ENCODE assay signal across 1 cellular context in the genomic region with DNA sequence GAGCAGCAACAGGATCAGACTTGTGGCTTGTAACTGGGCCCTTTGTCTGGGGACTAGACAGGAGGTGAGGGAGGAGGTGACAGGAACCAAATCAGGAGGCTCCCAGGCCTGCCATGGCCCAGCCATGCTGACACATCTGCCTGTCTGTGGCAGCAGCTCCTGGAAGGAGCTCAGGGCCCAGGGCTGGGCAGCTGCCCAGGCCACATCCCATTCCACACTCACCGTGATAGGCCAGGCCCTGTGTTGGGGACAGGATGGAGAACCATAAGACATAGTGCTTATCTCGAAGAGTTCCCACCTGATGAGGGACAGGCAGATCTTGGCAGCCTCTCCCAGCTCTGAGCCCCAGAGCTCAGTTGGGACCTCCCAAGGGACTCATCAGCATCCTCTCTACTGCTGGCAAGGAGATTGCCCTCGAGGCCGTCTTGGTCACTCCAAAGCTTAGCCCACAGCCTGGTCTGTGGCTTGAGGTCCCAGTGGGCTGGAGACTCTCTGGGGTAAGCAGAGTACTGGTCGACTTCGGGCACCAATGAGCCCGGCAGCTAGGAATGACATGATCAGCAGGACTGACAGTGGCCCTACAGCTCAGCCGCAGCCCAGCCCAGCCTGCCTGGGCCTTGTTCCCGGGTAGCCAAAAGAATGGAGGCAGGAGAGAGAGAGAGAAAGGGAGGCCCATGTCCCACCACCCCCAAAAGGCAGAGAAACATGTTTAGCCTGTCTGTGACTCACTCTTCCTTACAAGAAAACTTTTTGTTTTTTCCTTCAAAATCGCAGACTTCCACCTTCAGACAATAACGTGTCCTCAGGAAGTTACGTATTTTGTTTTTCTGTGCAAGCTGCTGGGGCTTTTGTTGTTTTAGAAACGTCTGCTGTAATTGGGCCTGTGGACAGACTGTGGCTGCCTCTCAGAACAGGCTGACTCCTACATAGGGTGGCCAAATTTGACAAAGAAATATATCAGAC.
TF ChIP-seq lines count a peak whose summit lies in the region.

No MANE protein-coding gene starts in this region.

TF ChIP-seq in WTC11, 78 proteins besides CTCF, POLR2A, EP300 and RAD21 (continued from another document):
- TF ChIP-seq, protein P1, sequence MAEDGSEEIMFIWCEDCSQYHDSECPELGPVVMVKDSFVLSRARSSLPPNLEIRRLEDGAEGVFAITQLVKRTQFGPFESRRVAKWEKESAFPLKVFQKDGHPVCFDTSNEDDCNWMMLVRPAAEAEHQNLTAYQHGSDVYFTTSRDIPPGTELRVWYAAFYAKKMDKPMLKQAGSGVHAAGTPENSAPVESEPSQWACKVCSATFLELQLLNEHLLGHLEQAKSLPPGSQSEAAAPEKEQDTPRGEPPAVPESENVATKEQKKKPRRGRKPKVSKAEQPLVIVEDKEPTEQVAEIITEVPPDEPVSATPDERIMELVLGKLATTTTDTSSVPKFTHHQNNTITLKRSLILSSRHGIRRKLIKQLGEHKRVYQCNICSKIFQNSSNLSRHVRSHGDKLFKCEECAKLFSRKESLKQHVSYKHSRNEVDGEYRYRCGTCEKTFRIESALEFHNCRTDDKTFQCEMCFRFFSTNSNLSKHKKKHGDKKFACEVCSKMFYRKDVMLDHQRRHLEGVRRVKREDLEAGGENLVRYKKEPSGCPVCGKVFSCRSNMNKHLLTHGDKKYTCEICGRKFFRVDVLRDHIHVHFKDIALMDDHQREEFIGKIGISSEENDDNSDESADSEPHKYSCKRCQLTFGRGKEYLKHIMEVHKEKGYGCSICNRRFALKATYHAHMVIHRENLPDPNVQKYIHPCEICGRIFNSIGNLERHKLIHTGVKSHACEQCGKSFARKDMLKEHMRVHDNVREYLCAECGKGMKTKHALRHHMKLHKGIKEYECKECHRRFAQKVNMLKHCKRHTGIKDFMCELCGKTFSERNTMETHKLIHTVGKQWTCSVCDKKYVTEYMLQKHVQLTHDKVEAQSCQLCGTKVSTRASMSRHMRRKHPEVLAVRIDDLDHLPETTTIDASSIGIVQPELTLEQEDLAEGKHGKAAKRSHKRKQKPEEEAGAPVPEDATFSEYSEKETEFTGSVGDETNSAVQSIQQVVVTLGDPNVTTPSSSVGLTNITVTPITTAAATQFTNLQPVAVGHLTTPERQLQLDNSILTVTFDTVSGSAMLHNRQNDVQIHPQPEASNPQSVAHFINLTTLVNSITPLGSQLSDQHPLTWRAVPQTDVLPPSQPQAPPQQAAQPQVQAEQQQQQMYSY (CRISPR knock-in tag; IDR thresholded peaks at IDR 0.05), result no peak
- TF ChIP-seq, protein P2, sequence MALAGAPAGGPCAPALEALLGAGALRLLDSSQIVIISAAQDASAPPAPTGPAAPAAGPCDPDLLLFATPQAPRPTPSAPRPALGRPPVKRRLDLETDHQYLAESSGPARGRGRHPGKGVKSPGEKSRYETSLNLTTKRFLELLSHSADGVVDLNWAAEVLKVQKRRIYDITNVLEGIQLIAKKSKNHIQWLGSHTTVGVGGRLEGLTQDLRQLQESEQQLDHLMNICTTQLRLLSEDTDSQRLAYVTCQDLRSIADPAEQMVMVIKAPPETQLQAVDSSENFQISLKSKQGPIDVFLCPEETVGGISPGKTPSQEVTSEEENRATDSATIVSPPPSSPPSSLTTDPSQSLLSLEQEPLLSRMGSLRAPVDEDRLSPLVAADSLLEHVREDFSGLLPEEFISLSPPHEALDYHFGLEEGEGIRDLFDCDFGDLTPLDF (CRISPR knock-in tag; IDR thresholded peaks at IDR 0.05), result no peak
- no peak for TF ChIP-seq FOXP1 (CRISPR knock-in tag; IDR thresholded peaks at IDR 0.05; ENCODE audit: borderline replicate concordance)
